Comparison of ENCODE assay signal across 24 cellular contexts in genomic region chr15:80830677-80831076, GRCh38. TPM values are rescaled to one million over a fixed set of nuclear protein-coding genes. Genes with fewer than 3 reads are reported as not detected.
"Had no signal": no experiment of that assay in that cellular context is flagged by ENCODE, and none has a peak within 500 bp of the region (broad histone marks: within the 10 kb centered on the region; RNA-seq: fewer than 3 reads in every experiment).

No MANE protein-coding gene starts in this region.

- H3K27me3 ChIP-seq: MG63 had no signal

- H3K4me3 ChIP-seq: MG63 had no signal

- ATAC-seq: Panc1, PC-3 had no signal

- H3K9ac ChIP-seq: SK-N-SH had no signal

- DNase-seq: Karpas-422; KG1; MG63; NCI-H1092; NCI-H1105 treated with DMSO at 0.1 percent for 48 hours; NCI-H1417 treated with DMSO at 0.1 percent for 48 hours; NCI-H187; NCI-H2029; NCI-H2081 treated with DMSO at 0.1 percent for 48 hours; NCI-H2171; NCI-H226; NCI-H446; NCI-H510A; NCI-H524 treated with DMSO at 0.1 percent for 48 hours; NCI-H774; NK-92 treated with Interleukin-12 subunit alpha and Interleukin-12 subunit beta, amount 100 ng/mL, for 24 hours; PC-3; SHP77; SK-N-SH had no signal

- H3K27ac ChIP-seq: HL-60, RWPE1 had no signal

- H3K36me3 ChIP-seq: MG63 had no signal

- H3K9me3 ChIP-seq: MG63, SK-N-SH had no signal

- FAIRE-seq: HTR-8/SVneo had no signal

- H3K4me2 ChIP-seq: SK-N-SH had no signal

RNA-seq across cellular contexts. Expression of gene CEMIP, which starts 51.5 kb away (rescaled TPM):
- total RNA-seq: OCI-LY7 had no signal
